8 cellular contexts compared by ENCODE assay signal in genomic region chr6:27795697-27796494, GRCh38.
A peak's percentile ranks its signal among the peaks of the same experiment; 100 is the strongest.
DNase-seq lines count a peak whose midpoint lies in the region; ATAC-seq and TF ChIP-seq lines count a peak whose summit lies in the region.

No MANE protein-coding gene starts in this region.

- H3K27ac ChIP-seq in neutrophil: no peak overlapping the region

- peaks cover 17 to 18% of the 10 kb centered on the region in 2 experiments for H3K4me1 ChIP-seq in neutrophil (ENCODE audit: control insufficient read depth in 1 of 2, insufficient read depth in 1 of 2, low read depth in 1 of 2, low read length in 1 of 2)

- H3K9me3 ChIP-seq in neutrophil: no peaks in the 10 kb centered on the region

- DNase-seq in CMK (ENCODE audit: low read depth): peak; percentile 77
- DNase-seq in HT1080 (ENCODE audit: low read depth): peak; percentile 92
- peak; percentile 96 for DNase-seq in NCI-H82 (lab: John Stamatoyannopoulos, UW)
- peak; percentile 30 for DNase-seq in activated CD8-positive, alpha-beta memory T cell treated with anti-CD3 and anti-CD28 coated beads, Interleukin-2, amount 50 U/mL, for 24 hours (ENCODE audit: extremely low read depth)
- DNase-seq in fibroblast of the aortic adventitia (ENCODE audit: low read depth): peak; percentile 97
- DNase-seq in NK-92 (lab: John Stamatoyannopoulos, UW; ENCODE audit: unreplicated experiment): no peak

- TF ChIP-seq CTCF in fibroblast of the aortic adventitia (IDR thresholded peaks at IDR 0.05; ENCODE audit: insufficient read depth, low read length): peak; percentile 83
- peak; percentile 80 for TF ChIP-seq CTCF in neutrophil (IDR thresholded peaks at IDR 0.05)

- ATAC-seq in GM19324 (IDR thresholded peaks at IDR 0.05; ENCODE audit: low FRiP score, unreplicated experiment): peak; percentile 39

- H3K4me3 ChIP-seq in fibroblast of the aortic adventitia (ENCODE audit: low read depth, low read length) (no peak overlapping the region), neutrophil (ENCODE audit: low read depth in 1 of 2, low read length in 1 of 2) (no peak overlapping the region)

- peaks cover 40% of the 10 kb centered on the region for H3K27me3 ChIP-seq in neutrophil

- H3K36me3 ChIP-seq in neutrophil: no peaks in the 10 kb centered on the region
